Comparison of ENCODE assay signal across 1 cellular context in genomic region chr11:68455485-68455884, GRCh38.
A peak's percentile ranks its signal among the peaks of the same experiment; 100 is the strongest.
TF ChIP-seq lines count a peak whose summit lies in the region.

No MANE protein-coding gene starts in this region.

TF ChIP-seq in HEK293, 187 proteins besides CTCF, POLR2A, EP300 and RAD21 (continued from another document):
- TF ChIP-seq PRDM10 (tag by site-specific recombination; IDR thresholded peaks at IDR 0.05), result peak; percentile 65
- no peak for TF ChIP-seq ZNF132 (tag by site-specific recombination; IDR thresholded peaks at IDR 0.05; ENCODE audit: borderline replicate concordance)
- TF ChIP-seq GLIS1 (tag by site-specific recombination; IDR thresholded peaks at IDR 0.05), result no peak
TF ChIP-seq in HEK293: peak in this region for 3.
